2 cellular contexts compared by ENCODE assay signal in genomic region chr1:121157609-121158008, GRCh38. TPM values are rescaled to one million over a fixed set of nuclear protein-coding genes. Genes with fewer than 3 reads are reported as not detected.
"Had no signal": no experiment of that assay in that cellular context is flagged by ENCODE, and none has a peak within 500 bp of the region (broad histone marks: within the 10 kb centered on the region; RNA-seq: fewer than 3 reads in every experiment).

No MANE protein-coding gene starts in this region.

RNA-seq across cellular contexts. Expression of gene FAM72B, which starts 26.5 kb away (rescaled TPM):
- total RNA-seq: left ventricle myocardium inferior; naive thymus-derived CD8-positive, alpha-beta T cell had no signal
- polyA plus RNA-seq: naive thymus-derived CD8-positive, alpha-beta T cell had no signal
